In genomic region chr10:9682812-9683211, GRCh38 we compare ENCODE assay signal across 24 cellular contexts.
"Had no signal": no experiment of that assay in that cellular context is flagged by ENCODE, and none has a peak within 500 bp of the region (broad histone marks: within the 10 kb centered on the region; RNA-seq: fewer than 3 reads in every experiment).

No MANE protein-coding gene starts in this region.

- H3K36me3 ChIP-seq: esophagus squamous epithelium, gastroesophageal sphincter, heart left ventricle, left ventricle myocardium inferior, lower lobe of right lung had no signal

- H3K9me3 ChIP-seq: gastroesophageal sphincter, lower lobe of right lung had no signal

- ATAC-seq: esophagus mucosa, foreskin keratinocyte, gastroesophageal sphincter, heart left ventricle, left colon, left lobe of liver, lower lobe of right lung had no signal

- H3K4me3 ChIP-seq: coronary artery, dorsolateral prefrontal cortex, esophagus squamous epithelium, gastroesophageal sphincter, heart left ventricle, hepatocyte, left ventricle myocardium inferior, lower lobe of right lung had no signal

- H3K79me2 ChIP-seq: hepatocyte had no signal

- H2AFZ ChIP-seq: hepatocyte had no signal

- H3K27ac ChIP-seq: coronary artery, dorsolateral prefrontal cortex, epithelial cell of prostate, esophagus squamous epithelium, foreskin keratinocyte, gastroesophageal sphincter, heart left ventricle, hepatocyte, left ventricle myocardium inferior, lower lobe of right lung had no signal

- H3K4me2 ChIP-seq: hepatocyte had no signal

- DNase-seq: dermis blood vessel endothelial cell; dorsolateral prefrontal cortex; effector CD4-positive, alpha-beta T cell; effector memory CD4-positive, alpha-beta T cell; erythroblast; esophagus squamous epithelium; foreskin keratinocyte; heart left ventricle; hypothalamus; immature natural killer cell; islet precursor cell; kidney; kidney glomerular epithelial cell; left colon; left ventricle myocardium inferior; lower lobe of right lung; mesendoderm; midbrain had no signal

- H3K4me1 ChIP-seq: esophagus squamous epithelium, foreskin keratinocyte, gastroesophageal sphincter, heart left ventricle, left ventricle myocardium inferior, lower lobe of right lung had no signal

- H3K27me3 ChIP-seq: dorsolateral prefrontal cortex, esophagus squamous epithelium, foreskin keratinocyte, gastroesophageal sphincter, heart left ventricle, hepatocyte had no signal
